Comparison of ENCODE assay signal across 7 cellular contexts in genomic region chr20:33719989-33720709, GRCh38. TPM values are rescaled to one million over a fixed set of nuclear protein-coding genes. Genes with fewer than 3 reads are reported as not detected.
DNase-seq lines count a peak whose midpoint lies in the region; ATAC-seq, FAIRE-seq and TF ChIP-seq lines count a peak whose summit lies in the region.

TSS of gene PXMP4 (minus strand) at chr20:33720310. CDS start at chr20:33720207, 103 bp downstream.

- no peak for TF ChIP-seq POLR2A in sigmoid colon (IDR thresholded peaks at IDR 0.05)

- TF ChIP-seq CTCF in brain (conservative IDR thresholded peaks at IDR 0.05) (no peak), sigmoid colon (IDR thresholded peaks at IDR 0.05) (no peak)

- peak; percentile 95 for FAIRE-seq in TTC549 (lab: Jason Lieb, UNC)

- peak; percentile 91 for ATAC-seq in GM18508 (IDR thresholded peaks at IDR 0.05; ENCODE audit: insufficient read depth, unreplicated experiment)
- ATAC-seq in HG02981 (IDR thresholded peaks at IDR 0.05; ENCODE audit: unreplicated experiment) = peak; percentile 95

- intact Hi-C loops in sigmoid colon (cut with DNase I) = no loop called here

- H3K27ac ChIP-seq in sigmoid colon = peak within 1 kb of the TSS; percentile 77 to 83 (median 80)

- no peaks in the 10 kb centered on the region for H3K9me3 ChIP-seq in sigmoid colon

- H3K9me3 Mint-ChIP-seq in brain = peaks cover 0 to 4% (median 0%) of the 10 kb centered on the region in 5 experiments

- no peak for TF ChIP-seq EP300 in sigmoid colon (IDR thresholded peaks at IDR 0.05)

- H3K4me1 Mint-ChIP-seq in brain = peaks cover 11% of the 10 kb centered on the region

- WGBS in sigmoid colon, 2 donors = 3% methylated on average over 46 of the region's 46 CpGs

- H3K36me3 Mint-ChIP-seq in brain = no peaks in the 10 kb centered on the region

- DNase-seq in NCI-H2081 treated with DMSO at 0.1 percent for 48 hours (lab: John Stamatoyannopoulos, UW) = peak; percentile 97
- DNase-seq in iPS DF 4.7 (ENCODE audit: extremely low read depth, low spot score) = peak; percentile 99
- DNase-seq in sigmoid colon = peak; percentile 97

- no peaks in the 10 kb centered on the region for H3K36me3 ChIP-seq in sigmoid colon

- no peaks in the 10 kb centered on the region for H3K27me3 ChIP-seq in sigmoid colon

- H3K4me3 Mint-ChIP-seq in brain = peak within 1 kb of the TSS; percentile 75 to 82 (median 79)

- peak within 1 kb of the TSS; percentile 71 to 90 (median 77) for H3K4me3 ChIP-seq in sigmoid colon

- H3K27ac Mint-ChIP-seq in brain = peak within 1 kb of the TSS; percentile 48 to 91 (median 58)

- H3K27me3 Mint-ChIP-seq in brain = peaks cover 6% of the 10 kb centered on the region

- peaks cover 0 to 15% (median 11%) of the 10 kb centered on the region in 4 donors for H3K4me1 ChIP-seq in sigmoid colon

RNA-seq across cellular contexts. Expression of gene PXMP4, which starts in this region (rescaled TPM):
- polyA plus RNA-seq in brain (ENCODE audit: insufficient read depth, low read depth, low replicate concordance) (23.5 TPM), sigmoid colon (1 to 10 TPM; 4.8 to 8.2 (median 5.8) TPM)
- total RNA-seq in sigmoid colon = 1 to 10 TPM; 4.5 to 6.8 (median 6.7) TPM

Comparison
In these comparisons a context has a peak if more than half of its experiments do, and no peak if none do; other contexts are left out.
1. Peak in every context shown above with its lines: DNase-seq, ATAC-seq, H3K4me3 ChIP-seq and H3K27ac ChIP-seq.